In the genomic region with DNA sequence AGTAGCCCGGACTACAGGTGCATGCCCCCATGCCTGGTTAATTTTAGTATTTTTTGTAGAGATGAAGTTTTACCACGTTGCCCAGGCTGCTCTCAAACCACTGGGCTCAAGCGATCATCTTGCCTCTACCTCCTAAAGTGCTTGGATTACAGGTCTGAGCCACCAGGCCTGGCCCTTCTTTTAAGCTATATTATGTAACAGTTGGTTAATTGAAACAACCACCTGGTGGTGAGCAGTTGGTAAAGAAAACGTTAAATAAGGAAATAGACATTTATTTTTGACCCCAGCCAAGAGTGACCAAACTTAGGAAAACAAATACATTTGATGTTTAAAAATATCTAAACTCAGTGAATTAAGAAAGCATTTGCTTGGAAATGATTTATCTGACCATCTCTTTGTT, we compare ENCODE assay signal across 17 cellular contexts. TPM values are rescaled to one million over a fixed set of nuclear protein-coding genes. Genes with fewer than 3 reads are reported as not detected.
DNase-seq lines count a peak whose midpoint lies in the region; ATAC-seq, FAIRE-seq and TF ChIP-seq lines count a peak whose summit lies in the region.
"Had no signal": no experiment of that assay in that cellular context is flagged by ENCODE, and none has a peak within 500 bp of the region (broad histone marks: within the 10 kb centered on the region; RNA-seq: fewer than 3 reads in every experiment).

No MANE protein-coding gene starts in this region.

- H3K9me3 ChIP-seq in HEK293 (ENCODE audit: control insufficient read depth, insufficient read depth, low read depth, low read length) (no peaks in the 10 kb centered on the region), pancreas (no peaks in the 10 kb centered on the region)
- H3K9me3 ChIP-seq: Caco-2, HAP-1, MG63 had no signal

- no peak for ATAC-seq in pancreas
- ATAC-seq: HepG2 had no signal

- POLR2A ChIA-PET in HEK293 (lab: Yijun Ruan, JAX) = no interaction called here

- CTCF ChIA-PET in HEK293 (lab: Yijun Ruan, JAX) = interaction anchor here (1.2 kb wide), 1 partner anchor 9 kb away, joined by 4 read pairs; no protein-coding TSS in a partner anchor

- DNase-seq in GM18507 (ENCODE audit: extremely low spot score, insufficient read length, low read depth) = no peak
- DNase-seq in NAMALWA (ENCODE audit: low spot score) = peak; percentile 26
- DNase-seq in choroid plexus epithelial cell (ENCODE audit: low read depth) = no peak
- DNase-seq in activated T-cell treated with anti-CD3 and anti-CD28 coated beads, Interleukin-2, amount 50 U/mL, for 1 hour = no peak
- no peak for DNase-seq in pancreas
- no peak for DNase-seq in GM13977 (ENCODE audit: low spot score)
- DNase-seq: AML-193, Caco-2, MG63, NCI-H1436, NCI-H2029 treated with DMSO at 0.1 percent for 48 hours, NCI-H510A treated with DMSO at 0.1 percent for 48 hours, SHP77 treated with DMSO at 0.1 percent for 48 hours had no signal

- WGBS in pancreas, 2 donors = 74 to 82% methylated on average over 4 of the region's 4 CpGs

- H3K4me3 ChIP-seq in HEK293 (ENCODE audit: low read depth, low read length) (no peak overlapping the region), choroid plexus epithelial cell (ENCODE audit: low read depth, low read length) (no peak overlapping the region), pancreas (no peak overlapping the region)
- H3K4me3 ChIP-seq: HAP-1, MG63 had no signal

- H3K36me3 ChIP-seq in HEK293 (ENCODE audit: control insufficient read depth in 2 of 2, insufficient read depth in 1 of 2, low read length in 2 of 2) (no peaks in the 10 kb centered on the region), pancreas (no peaks in the 10 kb centered on the region)
- H3K36me3 ChIP-seq: HAP-1, MG63 had no signal

- H3K27me3 ChIP-seq in pancreas = no peaks in the 10 kb centered on the region
- H3K27me3 ChIP-seq: MG63 had no signal

- peak; percentile 29 for FAIRE-seq in GM18507 (lab: Jason Lieb, UNC)
- no peak for FAIRE-seq in pancreas (lab: Jason Lieb, UNC)
- FAIRE-seq: HepG2 had no signal

- no peaks in the 10 kb centered on the region for H3K4me1 ChIP-seq in HEK293 (ENCODE audit: control insufficient read depth, insufficient read depth, low read length)
- no peaks in the 10 kb centered on the region for H3K4me1 ChIP-seq in pancreas
- H3K4me1 ChIP-seq: HAP-1 had no signal

- in situ Hi-C loops in GM13977 (cut with MboI; ENCODE audit: low pct_unique_long_range_greater_than_20kb, low sequenced_read_pairs, unreplicated experiment) = no loop called here

- H3K27ac ChIP-seq in HEK293 (ENCODE audit: extremely low read depth, low read depth, low read length) (no peak overlapping the region), pancreas (no peak overlapping the region)

- intact Hi-C loops in pancreas (cut with DNase I) = no loop called here

- TF ChIP-seq CTCF in HEK293 (tag by site-specific recombination; IDR thresholded peaks at IDR 0.05) = no peak
- TF ChIP-seq CTCF in choroid plexus epithelial cell (conservative IDR thresholded peaks at IDR 0.05; ENCODE audit: low read depth, low read length) = peak; percentile 2
- no peak for TF ChIP-seq CTCF in pancreas (IDR thresholded peaks at IDR 0.05)
- TF ChIP-seq CTCF in GM13977 (IDR thresholded peaks at IDR 0.05; ENCODE audit: extremely low read depth, insufficient read depth, missing control alignments) = no peak

TF ChIP-seq in HEK293, 187 proteins besides CTCF, POLR2A, EP300 and RAD21:
- no peak for TF ChIP-seq ZNF354C (tag by site-specific recombination; IDR thresholded peaks at IDR 0.05; ENCODE audit: borderline replicate concordance, low read depth)
- TF ChIP-seq ZNF664 (tag by site-specific recombination; IDR thresholded peaks at IDR 0.05) = peak; percentile 41; the same call in 1 of the 2 replicates

RNA-seq across cellular contexts. Expression of gene PDC, which starts 12.1 kb away (rescaled TPM):
- total RNA-seq in pancreas = not detected
- not detected for polyA plus RNA-seq in pancreas
- total RNA-seq: Caco-2; HepG2; T-helper 2 cell treated with Interferon-gamma antibody and Interleukin-4, amounts not matched to agents 100 ng/mL and 5 ng/mL, for 36 hours had no signal
- polyA plus RNA-seq: HepG2 had no signal
